ENCODE assay signal across 22 cellular contexts in the genomic region with DNA sequence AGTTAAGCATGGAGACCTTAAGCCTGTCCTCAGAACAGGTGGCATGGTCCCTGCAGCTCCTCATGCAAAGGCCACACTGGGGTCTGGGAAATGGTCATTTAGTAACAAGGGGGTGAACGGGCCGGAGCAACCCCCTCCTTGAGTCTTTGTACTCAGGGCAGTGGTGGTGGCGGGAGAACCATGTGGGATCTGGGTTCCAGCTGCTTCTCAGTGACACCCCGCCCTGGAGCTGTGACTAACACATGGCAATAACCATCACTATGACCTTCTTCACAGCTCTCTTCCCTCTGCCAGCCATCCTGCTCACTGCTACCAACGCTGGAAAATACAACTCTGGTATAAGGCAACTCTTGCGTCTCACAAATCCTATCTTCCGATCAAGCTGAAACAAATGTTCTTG.
DNase-seq lines count a peak whose midpoint lies in the region; ATAC-seq and TF ChIP-seq lines count a peak whose summit lies in the region.
"Had no signal": no experiment of that assay in that cellular context is flagged by ENCODE, and none has a peak within 500 bp of the region (broad histone marks: within the 10 kb centered on the region; RNA-seq: fewer than 3 reads in every experiment).

No MANE protein-coding gene starts in this region.

- H3K36me3 Mint-ChIP-seq in activated naive CD4-positive, alpha-beta T cell treated with anti-CD3 and anti-CD28 coated beads, Interleukin-2, amount 50 U/mL, for 24 hours: peaks cover 12% of the 10 kb centered on the region
- H3K36me3 Mint-ChIP-seq in activated naive CD4-positive, alpha-beta T cell treated with anti-CD3 and anti-CD28 coated beads, Interleukin-2, amount 10 ng/mL, durations not matched to agents 7 days and 5 days: peaks cover 50% of the 10 kb centered on the region
- H3K36me3 Mint-ChIP-seq in T-cell: peaks cover 68% of the 10 kb centered on the region

- CTCF ChIA-PET in activated naive CD4-positive, alpha-beta T cell treated with anti-CD3 and anti-CD28 coated beads, Interleukin-2, amount 10 ng/mL, durations not matched to agents 7 days and 5 days (lab: Charles Lee): interaction anchor here (1.7 kb wide), 1 partner anchor 289 kb away, joined by 4 read pairs; no protein-coding TSS in a partner anchor
- CTCF ChIA-PET in T-cell (lab: Charles Lee): interaction anchor here in 1 of 2 donors (1.0 kb wide), 1 partner anchor 9 kb away, joined by 3 read pairs; no protein-coding TSS in a partner anchor

- TF ChIP-seq POLR2A in transverse colon (IDR thresholded peaks at IDR 0.05): no peak

- no peaks in the 10 kb centered on the region for H3K36me3 ChIP-seq in mucosa of descending colon (ENCODE audit: low read depth)
- H3K36me3 ChIP-seq in transverse colon: peaks cover 0 to 5% (median 0%) of the 10 kb centered on the region in 4 donors

- no peak for ATAC-seq in T-cell (replicated peaks in 1 of 4)
- peak; percentile 42 for ATAC-seq in mucosa of descending colon
- ATAC-seq in GM18868 (IDR thresholded peaks at IDR 0.05; ENCODE audit: unreplicated experiment): no peak

- TF ChIP-seq CTCF in mucosa of descending colon (IDR thresholded peaks at IDR 0.05) (no peak), transverse colon (IDR thresholded peaks at IDR 0.05) (no peak)

- H3K27me3 Mint-ChIP-seq in activated naive CD4-positive, alpha-beta T cell treated with anti-CD3 and anti-CD28 coated beads, Interleukin-2, amount 50 U/mL, for 24 hours: no peaks in the 10 kb centered on the region
- H3K27me3 Mint-ChIP-seq in activated naive CD4-positive, alpha-beta T cell treated with anti-CD3 and anti-CD28 coated beads, Interleukin-2, amount 10 ng/mL, durations not matched to agents 7 days and 5 days: no peaks in the 10 kb centered on the region
- H3K27me3 Mint-ChIP-seq in T-cell: no peaks in the 10 kb centered on the region
- H3K27me3 Mint-ChIP-seq: activated CD4-positive, alpha-beta T cell treated with anti-CD3 and anti-CD28 coated beads, Interleukin-2, amount 10 ng/mL, durations not matched to agents 7 days and 5 days; activated naive CD8-positive, alpha-beta T cell treated with anti-CD3 and anti-CD28 coated beads, Interleukin-2, amount 10 ng/mL, durations not matched to agents 7 days and 5 days had no signal

- H3K27ac Mint-ChIP-seq in activated naive CD4-positive, alpha-beta T cell treated with anti-CD3 and anti-CD28 coated beads, Interleukin-2, amount 50 U/mL, for 24 hours: peak overlapping the region; percentile 66
- H3K27ac Mint-ChIP-seq in activated naive CD4-positive, alpha-beta T cell treated with anti-CD3 and anti-CD28 coated beads, Interleukin-2, amount 10 ng/mL, durations not matched to agents 7 days and 5 days: no peak overlapping the region
- peak overlapping the region; percentile 17 to 73 for H3K27ac Mint-ChIP-seq in T-cell
- H3K27ac Mint-ChIP-seq: activated CD4-positive, alpha-beta T cell treated with anti-CD3 and anti-CD28 coated beads, Interleukin-2, amount 10 ng/mL, durations not matched to agents 7 days and 5 days had no signal

- H3K9me3 ChIP-seq in mucosa of descending colon (no peaks in the 10 kb centered on the region), transverse colon (no peaks in the 10 kb centered on the region)
- H3K9me3 ChIP-seq: vagina had no signal

- POLR2A ChIA-PET in T-cell (lab: Charles Lee): no interaction called here

- H3K4me1 ChIP-seq in mucosa of descending colon (ENCODE audit: low read depth) (peaks cover 28% of the 10 kb centered on the region), transverse colon (peaks cover 0 to 44% (median 29%) of the 10 kb centered on the region in 4 donors)

- H3K27me3 ChIP-seq in transverse colon: no peaks in the 10 kb centered on the region
- H3K27me3 ChIP-seq: vagina had no signal

- peak overlapping the region in 2 of 4 donors; percentile 67 to 79 for H3K27ac ChIP-seq in transverse colon
- H3K27ac ChIP-seq: C4-2B, GM23248, vagina had no signal

- H3K4me3 ChIP-seq in mucosa of descending colon: no peak overlapping the region
- no peak overlapping the region for H3K4me3 ChIP-seq in transverse colon
- H3K4me3 ChIP-seq: GM23248, vagina had no signal

- peaks cover 94% of the 10 kb centered on the region for H3K4me1 Mint-ChIP-seq in activated naive CD4-positive, alpha-beta T cell treated with anti-CD3 and anti-CD28 coated beads, Interleukin-2, amount 50 U/mL, for 24 hours
- peaks cover 72% of the 10 kb centered on the region for H3K4me1 Mint-ChIP-seq in activated naive CD4-positive, alpha-beta T cell treated with anti-CD3 and anti-CD28 coated beads, Interleukin-2, amount 10 ng/mL, durations not matched to agents 7 days and 5 days
- H3K4me1 Mint-ChIP-seq in T-cell: peaks cover 85 to 93% (median 91%) of the 10 kb centered on the region in 3 donors

- intact Hi-C loops in mucosa of descending colon (cut with DNase I, micrococcal nuclease): loop anchor here in 1 of 2 donors (10.0 kb wide), 1 partner anchor 291 kb away; no protein-coding TSS in a partner anchor
- intact Hi-C loops in transverse colon (cut with DNase I; ENCODE audit: low total_unique reads): no loop called here

- H3K9me3 Mint-ChIP-seq in activated naive CD4-positive, alpha-beta T cell treated with anti-CD3 and anti-CD28 coated beads, Interleukin-2, amount 50 U/mL, for 24 hours: no peaks in the 10 kb centered on the region
- no peaks in the 10 kb centered on the region for H3K9me3 Mint-ChIP-seq in activated naive CD4-positive, alpha-beta T cell treated with anti-CD3 and anti-CD28 coated beads, Interleukin-2, amount 10 ng/mL, durations not matched to agents 7 days and 5 days
- no peaks in the 10 kb centered on the region for H3K9me3 Mint-ChIP-seq in T-cell
- H3K9me3 Mint-ChIP-seq: activated CD4-positive, alpha-beta T cell treated with anti-CD3 and anti-CD28 coated beads, Interleukin-2, amount 10 ng/mL, durations not matched to agents 7 days and 5 days; activated naive CD8-positive, alpha-beta T cell treated with anti-CD3 and anti-CD28 coated beads, Interleukin-2, amount 10 ng/mL, durations not matched to agents 7 days and 5 days had no signal

- H3K4me3 Mint-ChIP-seq in activated naive CD4-positive, alpha-beta T cell treated with anti-CD3 and anti-CD28 coated beads, Interleukin-2, amount 50 U/mL, for 24 hours: no peak overlapping the region
- H3K4me3 Mint-ChIP-seq in activated naive CD4-positive, alpha-beta T cell treated with anti-CD3 and anti-CD28 coated beads, Interleukin-2, amount 10 ng/mL, durations not matched to agents 7 days and 5 days: no peak overlapping the region
- H3K4me3 Mint-ChIP-seq in T-cell: peak overlapping the region in 1 of 3 donors; percentile 47
- H3K4me3 Mint-ChIP-seq: activated CD4-positive, alpha-beta T cell treated with anti-CD3 and anti-CD28 coated beads, Interleukin-2, amount 10 ng/mL, durations not matched to agents 7 days and 5 days; activated naive CD8-positive, alpha-beta T cell treated with anti-CD3 and anti-CD28 coated beads, Interleukin-2, amount 10 ng/mL, durations not matched to agents 7 days and 5 days had no signal

- TF ChIP-seq EP300 in transverse colon (IDR thresholded peaks at IDR 0.05; ENCODE audit: low read depth): no peak

- 91 to 98% methylated on average over 4 to 7 of the region's 7 CpGs for WGBS in transverse colon (ENCODE audit: low coverage in 1 of 2), 2 donors

- DNase-seq in activated naive CD4-positive, alpha-beta T cell treated with anti-CD3 and anti-CD28 coated beads, Interleukin-2, amount 10 ng/mL, durations not matched to agents 7 days and 5 days: no peak
- DNase-seq in T-cell (no peak), mucosa of descending colon (peak in 1 of 3 donors; percentile 39), transverse colon (peak; percentile 48), NCI-H2081 treated with DMSO at 0.1 percent for 48 hours (lab: John Stamatoyannopoulos, UW) (no peak), SHP77 treated with DMSO at 0.1 percent for 48 hours (lab: John Stamatoyannopoulos, UW) (no peak)
- DNase-seq: activated CD4-positive, alpha-beta T cell treated with anti-CD3 and anti-CD28 coated beads, Interleukin-2, amount 10 ng/mL, durations not matched to agents 7 days and 5 days; activated naive CD8-positive, alpha-beta T cell treated with anti-CD3 and anti-CD28 coated beads, Interleukin-2, amount 10 ng/mL, durations not matched to agents 7 days and 5 days; effector memory CD4-positive, alpha-beta T cell; GF-D8; GM23248; mesendoderm; NCI-H1417; NCI-H510A; NK-92 treated with Interleukin-12 subunit alpha and Interleukin-12 subunit beta, amount 100 ng/mL, for 24 hours; retina; RPMI8226; stimulated activated CD4-positive, alpha-beta T cell treated with anti-CD3 and anti-CD28 coated beads, Interleukin-12 subunit alpha, Interleukin-12 subunit beta, amount 100 ng/mL, for 4 hours had no signal

- in situ Hi-C loops in transverse colon (cut with MboI; ENCODE audit: low pct_ligation_motif_present in 1 of 4, low pct_unique_long_range_greater_than_20kb in 1 of 4, low sequenced_read_pairs in 3 of 4): loop anchor here in 2 of 4 donors (25.0 kb wide), 2 partner anchors 278 to 578 kb away; no protein-coding TSS in a partner anchor
